ENCODE assay signal across 15 cellular contexts in genomic region chr5:57157191-57157590, GRCh38. TPM values are rescaled to one million over a fixed set of nuclear protein-coding genes. Genes with fewer than 3 reads are reported as not detected.
DNase-seq lines count a peak whose midpoint lies in the region; ATAC-seq, FAIRE-seq and TF ChIP-seq lines count a peak whose summit lies in the region.
"Had no signal": no experiment of that assay in that cellular context is flagged by ENCODE, and none has a peak within 500 bp of the region (broad histone marks: within the 10 kb centered on the region; RNA-seq: fewer than 3 reads in every experiment).

No MANE protein-coding gene starts in this region.

- no peaks in the 10 kb centered on the region for H3K4me1 ChIP-seq in GM12878 (ENCODE audit: control insufficient read depth, insufficient read depth, low read length)
- H3K4me1 ChIP-seq in mesenchymal stem cell (ENCODE audit: control insufficient read depth, insufficient read depth, low read depth, low read length) = no peaks in the 10 kb centered on the region
- no peaks in the 10 kb centered on the region for H3K4me1 ChIP-seq in heart right ventricle
- H3K4me1 ChIP-seq in Karpas-422 (ENCODE audit: low read length) = no peaks in the 10 kb centered on the region

- in situ Hi-C loops in GM12878 (cut with MboI) = no loop called here

- TF ChIP-seq CTCF in GM12878 (IDR thresholded peaks at IDR 0.05 in 2 of 3, conservative IDR thresholded peaks at IDR 0.05 in 1 of 3; ENCODE audit: control insufficient read depth in 2 of 3, extremely low read depth in 1 of 3, insufficient read depth in 1 of 3, low read depth in 3 of 3, low read length in 3 of 3) (no peak), heart right ventricle (IDR thresholded peaks at IDR 0.05) (no peak)

- H2BK12ac ChIP-seq in mesenchymal stem cell (ENCODE audit: low read length in 2 of 2) = no peak overlapping the region

- H3K9ac ChIP-seq in GM12878 (ENCODE audit: control insufficient read depth, insufficient read depth, low read length) = no peak overlapping the region
- no peak overlapping the region for H3K9ac ChIP-seq in mesenchymal stem cell (ENCODE audit: low read length)
- no peak overlapping the region for H3K9ac ChIP-seq in Karpas-422 (ENCODE audit: low read length)

- H3K79me2 ChIP-seq in GM12878 (ENCODE audit: control insufficient read depth, insufficient read depth, low read length) (no peaks in the 10 kb centered on the region), Karpas-422 (ENCODE audit: low read length) (no peaks in the 10 kb centered on the region)

- H3K4me2 ChIP-seq in GM12878 (ENCODE audit: control insufficient read depth, insufficient read depth) (no peak overlapping the region), mesenchymal stem cell (ENCODE audit: low read length, poor library complexity, severe bottlenecking) (no peak overlapping the region), Karpas-422 (ENCODE audit: low read depth, low read length, poor library complexity, severe bottlenecking) (no peak overlapping the region)
- H3K4me2 ChIP-seq: GM23338 had no signal

- H3K27ac ChIP-seq in GM12878 (ENCODE audit: control insufficient read depth, insufficient read depth) (no peak overlapping the region), mesenchymal stem cell (ENCODE audit: low read length, poor library complexity, severe bottlenecking) (no peak overlapping the region), heart right ventricle (no peak overlapping the region), Karpas-422 (ENCODE audit: low read length) (no peak overlapping the region)

- no peaks in the 10 kb centered on the region for H3K79me1 ChIP-seq in mesenchymal stem cell (replicated peaks; ENCODE audit: low read length, poor library complexity, severe bottlenecking)

- H3K18ac ChIP-seq in mesenchymal stem cell (ENCODE audit: low read depth in 1 of 2, low read length in 2 of 2) = peak overlapping the region in 1 of 2 experiments; percentile 2

- peaks cover 2% of the 10 kb centered on the region for H3K9me3 ChIP-seq in GM12878 (replicated peaks; ENCODE audit: control insufficient read depth, insufficient read depth, low read length)
- H3K9me3 ChIP-seq in mesenchymal stem cell (ENCODE audit: control insufficient read depth, low read length) = peaks cover 6% of the 10 kb centered on the region
- H3K9me3 ChIP-seq in heart right ventricle = peaks cover 0 to 19% (median 7%) of the 10 kb centered on the region in 11 donors
- no peaks in the 10 kb centered on the region for H3K9me3 ChIP-seq in Karpas-422 (ENCODE audit: low read length)

- peak; percentile 46 for DNase-seq in CD1c-positive myeloid dendritic cell (ENCODE audit: extremely low spot score)
- no peak for DNase-seq in GM12891 (ENCODE audit: insufficient read length, low spot score)
- DNase-seq in GM12878 (ENCODE audit: low read depth, low spot score) = no peak
- peak; percentile 72 for DNase-seq in mesenchymal stem cell
- no peak for DNase-seq in heart right ventricle
- DNase-seq in hippocampal formation (lab: John Stamatoyannopoulos, UW) = no peak
- DNase-seq in NCI-H1092 treated with DMSO at 0.1 percent for 48 hours (lab: John Stamatoyannopoulos, UW) = no peak
- no peak for DNase-seq in Karpas-422
- DNase-seq: C1 segment of cervical spinal cord; CD4-positive, alpha-beta memory T cell; DMS79; GF-D8; H7 had no signal

- intact Hi-C loops in GM12878 (cut with micrococcal nuclease; ENCODE audit: unreplicated experiment) = no loop called here
- intact Hi-C loops in heart right ventricle (cut with DNase I) = no loop called here

- no peaks in the 10 kb centered on the region for H3K36me3 ChIP-seq in GM12878 (ENCODE audit: control insufficient read depth in 2 of 2, insufficient read depth in 2 of 2, low read length in 1 of 2)
- no peaks in the 10 kb centered on the region for H3K36me3 ChIP-seq in mesenchymal stem cell (ENCODE audit: control insufficient read depth in 1 of 2, insufficient read depth in 2 of 2, low read depth in 1 of 2, low read length in 2 of 2)
- no peaks in the 10 kb centered on the region for H3K36me3 ChIP-seq in heart right ventricle
- no peaks in the 10 kb centered on the region for H3K36me3 ChIP-seq in Karpas-422 (ENCODE audit: insufficient read depth, low read length)

- CTCF ChIA-PET in GM12878 (lab: Yijun Ruan, JAX) = no interaction called here

- H4K91ac ChIP-seq in mesenchymal stem cell (ENCODE audit: low read length) = no peak overlapping the region

- FAIRE-seq in GM12891 (lab: Jason Lieb, UNC) (no peak), GM12878 (lab: Jason Lieb, UNC) (no peak)
- FAIRE-seq: A204.1 had no signal

- H2AFZ ChIP-seq in GM12878 (ENCODE audit: control insufficient read depth, low read depth, low read length) (no peak overlapping the region), mesenchymal stem cell (ENCODE audit: low read depth, low read length) (no peak overlapping the region), Karpas-422 (ENCODE audit: low read length) (no peak overlapping the region)
- H2AFZ ChIP-seq: GM23338 had no signal

- RAD21 ChIA-PET in GM12878 (lab: Charles Lee; ENCODE audit: unreplicated experiment) = no interaction called here

- BruUV-seq in GM12878 (replicated peaks; lab: Mats Ljungman, UMichigan) = no TSS peak

- no peak overlapping the region for H2AK5ac ChIP-seq in mesenchymal stem cell (ENCODE audit: low read length, severe bottlenecking)

- no peak overlapping the region for H3K4ac ChIP-seq in mesenchymal stem cell (ENCODE audit: low read depth in 1 of 2, low read length in 2 of 2)

- no peak overlapping the region for H3K4me3 ChIP-seq in GM12878
- H3K4me3 ChIP-seq in mesenchymal stem cell (ENCODE audit: insufficient read depth in 1 of 2, low read depth in 1 of 2, low read length in 2 of 2) = no peak overlapping the region
- no peak overlapping the region for H3K4me3 ChIP-seq in heart right ventricle
- H3K4me3 ChIP-seq in Karpas-422 (ENCODE audit: low read length) = no peak overlapping the region
- H3K4me3 ChIP-seq: GM23338 had no signal

- POLR2A ChIA-PET in GM12878 (lab: Charles Lee) = no interaction called here

- H2BK5ac ChIP-seq in mesenchymal stem cell (ENCODE audit: low read depth, low read length, poor library complexity, severe bottlenecking) = no peak overlapping the region

- no peak overlapping the region for H4K8ac ChIP-seq in mesenchymal stem cell (ENCODE audit: low read length)

- no peak for TF ChIP-seq EP300 in GM12878 (IDR thresholded peaks at IDR 0.05; ENCODE audit: borderline replicate concordance in 1 of 2, control insufficient read depth in 1 of 2, low read depth in 2 of 2, low read length in 2 of 2)

- no peak overlapping the region for H3K23ac ChIP-seq in mesenchymal stem cell (ENCODE audit: low read length in 2 of 2)

- no peak for TF ChIP-seq RAD21 in GM12878 (IDR thresholded peaks at IDR 0.05; ENCODE audit: insufficient read depth, low read depth, low read length)

- H2BK120ac ChIP-seq in mesenchymal stem cell (ENCODE audit: low read depth, low read length) = no peak overlapping the region

- TF ChIP-seq POLR2A in GM12891 (IDR thresholded peaks at IDR 0.05; ENCODE audit: low read depth, low read length) (no peak), GM12878 (IDR thresholded peaks at IDR 0.05; ENCODE audit: low read depth, low read length) (no peak)

- H2BK15ac ChIP-seq in mesenchymal stem cell (ENCODE audit: low read depth, poor library complexity, severe bottlenecking) = no peak overlapping the region

- WGBS in GM12878 (ENCODE audit: insufficient coverage, insufficient replicate concordance, low lambda C conversion rate, missing lambda C conversion rate) = 66% methylated on average over 4 of the region's 4 CpGs
- WGBS in mesenchymal stem cell = 60% methylated on average over 3 of the region's 4 CpGs
- WGBS in heart right ventricle, 2 donors = 65 to 79% methylated on average over 4 of the region's 4 CpGs

- H4K20me1 ChIP-seq in GM12878 (ENCODE audit: control insufficient read depth, insufficient read depth) = no peaks in the 10 kb centered on the region
- H4K20me1 ChIP-seq in Karpas-422 (ENCODE audit: insufficient read depth, low read depth, low read length) = no peaks in the 10 kb centered on the region

- no peaks in the 10 kb centered on the region for H3K27me3 ChIP-seq in GM12878 (replicated peaks in 1 of 2; ENCODE audit: control insufficient read depth in 2 of 2, insufficient read depth in 2 of 2, low read length in 1 of 2)
- no peaks in the 10 kb centered on the region for H3K27me3 ChIP-seq in mesenchymal stem cell (ENCODE audit: control insufficient read depth in 1 of 2, insufficient read depth in 1 of 2, low read length in 2 of 2)
- no peaks in the 10 kb centered on the region for H3K27me3 ChIP-seq in heart right ventricle
- no peaks in the 10 kb centered on the region for H3K27me3 ChIP-seq in Karpas-422 (ENCODE audit: low read length)

- no peak for ATAC-seq in GM12878
- ATAC-seq in heart right ventricle = no peak
- ATAC-seq: GM23338 had no signal

- H3K14ac ChIP-seq in mesenchymal stem cell (ENCODE audit: low read length in 2 of 2) = no peak overlapping the region

- no peaks in the 10 kb centered on the region for H3K9me2 ChIP-seq in Karpas-422 (replicated peaks; ENCODE audit: insufficient read depth, low read length)

- SMC1A ChIA-PET in GM12878 (lab: Charles Lee; ENCODE audit: uncharacterized antibody, unreplicated experiment) = interaction anchor here (1.1 kb wide), 1 partner anchor 440 kb away, joined by 3 read pairs; no protein-coding TSS in a partner anchor

RNA-seq across cellular contexts. Expression of gene GPBP1, which starts 16.7 kb away (rescaled TPM):
- 31.2 TPM for polyA plus RNA-seq in GM12891 (2012; ENCODE audit: low read depth, missing spikeins)
- total RNA-seq in GM12878 (2013; cell fraction: nucleolus; rRNA removed) = 245 and 259 TPM in 2 replicates
- total RNA-seq in GM12878 (2014; rRNA removed) = 47.0 and 61.9 TPM in 2 replicates
- total RNA-seq in GM12878 (2014; rRNA removed; fragmentation: Illumina TruSeq; extraction: Trizol) = 79.3 and 80.8 TPM in 2 replicates
- 52.3 and 52.7 TPM in 2 replicates for total RNA-seq in GM12878 (2021)
- 26.9 TPM for polyA plus RNA-seq in GM12878 (2011; ENCODE audit: low read depth)
- 96.2 and 163 TPM in 2 replicates for polyA plus RNA-seq in GM12878 (2011; rRNA removed)
- 21.1 and 24.1 TPM in 2 replicates for polyA plus RNA-seq in GM12878 (2011; cell fraction: cytosol; rRNA removed)
- polyA plus RNA-seq in GM12878 (2011; cell fraction: nucleus; rRNA removed) = 47.4 and 47.9 TPM in 2 replicates
- 44.8 and 50.5 TPM in 2 replicates for polyA plus RNA-seq in GM12878 (2012)
- 64.6 and 82.2 TPM in 2 replicates for polyA plus RNA-seq in GM12878 (2014; fragmentation: Illumina TruSeq; extraction: Trizol)
- 10 to 100 TPM; 27.0 to 32.5 TPM for polyA plus RNA-seq in GM12878 (2014; fragmentation: Nextera tagmentation; extraction: Ambion mirVana)
- 35.2 and 41.9 TPM in 2 replicates for polyA plus RNA-seq in GM12878 (2014; rRNA removed)
- 10 to 100 TPM; 58.4 to 65.8 TPM for polyA plus RNA-seq in GM12878 (2016; fragmentation: Nextera tagmentation; extraction: Ambion mirVana)
- 36.5 and 47.3 TPM in 2 replicates for polyA minus RNA-seq in GM12878 (2011; rRNA and poly(A)+ RNA removed)
- polyA minus RNA-seq in GM12878 (2011; cell fraction: cytosol; rRNA and poly(A)+ RNA removed) = 23.4 and 33.1 TPM in 2 replicates
- polyA minus RNA-seq in GM12878 (2011; cell fraction: nucleus; rRNA and poly(A)+ RNA removed) = 27.8 and 40.3 TPM in 2 replicates
- polyA plus RNA-seq in mesenchymal stem cell (2013, experiment 1 of 2) = 35.5 TPM
- 37.4 TPM for polyA plus RNA-seq in mesenchymal stem cell (2013, experiment 2 of 2)
- total RNA-seq in heart right ventricle = 10 to 100 TPM; 48.1 to 69.3 (median 51.6) TPM
- 10 to 100 TPM; 40.1 to 50.8 TPM for polyA plus RNA-seq in heart right ventricle
- total RNA-seq in Karpas-422 (2014; rRNA removed; shearing (Covaris generic); ENCODE audit: low replicate concordance) = 67.3 and 69.0 TPM in 2 replicates

Comparison
In these comparisons a context has a peak if more than half of its experiments do, and no peak if none do; other contexts are left out.
1. DNase-seq: peak in CD1c-positive myeloid dendritic cell (single experiment) and mesenchymal stem cell (single experiment); none in GM12891 (single experiment), GM12878 (single experiment), heart right ventricle (0 of 2), hippocampal formation (0 of 2), NCI-H1092 treated with DMSO at 0.1 percent for 48 hours (single experiment) and Karpas-422 (single experiment).